Comparison of ENCODE assay signal across 22 cellular contexts in genomic region chr5:142860291-142860690, GRCh38.
DNase-seq lines count a peak whose midpoint lies in the region; FAIRE-seq and TF ChIP-seq lines count a peak whose summit lies in the region.
"Had no signal": no experiment of that assay in that cellular context is flagged by ENCODE, and none has a peak within 500 bp of the region (broad histone marks: within the 10 kb centered on the region; RNA-seq: fewer than 3 reads in every experiment).

No MANE protein-coding gene starts in this region.

- H3K4me2 ChIP-seq in BLaER1 treated with 17β-estradiol and CSF1 and Interleukin-3, amounts not matched to agents 10 nM and 100 nM, result peak overlapping the region in 9 of 11 experiments; percentile 64 to 86 (median 75); a peak in 15 of 22 replicates
- peak overlapping the region; percentile 13 for H3K4me2 ChIP-seq in Loucy (ENCODE audit: low read depth, low read length, poor library complexity, severe bottlenecking)

- H3K4me3 ChIP-seq in BLaER1 treated with 17β-estradiol and CSF1 and Interleukin-3, amounts not matched to agents 10 nM and 100 nM, result no peak overlapping the region
- H3K4me3 ChIP-seq in Loucy (ENCODE audit: low read length, poor library complexity, severe bottlenecking), result no peak overlapping the region
- no peak overlapping the region for H3K4me3 ChIP-seq in esophagus muscularis mucosa
- H3K4me3 ChIP-seq in kidney (ENCODE audit: low read length in 2 of 2), result no peak overlapping the region
- no peak overlapping the region for H3K4me3 ChIP-seq in A673 (ENCODE audit: low read depth, low read length, poor library complexity, severe bottlenecking)
- no peak overlapping the region for H3K4me3 ChIP-seq in tibial nerve
- H3K4me3 ChIP-seq: GM12878 had no signal

- POLR2A ChIA-PET in A673 (lab: Charles Lee; ENCODE audit: low non-redundant PET), result no interaction called here

- no peak for DNase-seq in esophagus muscularis mucosa (ENCODE audit: extremely low spot score)
- peak; percentile 70 for DNase-seq in myocyte (ENCODE audit: low read depth)
- DNase-seq in kidney, result no peak
- no peak for DNase-seq in A673 (ENCODE audit: low spot score)
- DNase-seq in tibial nerve (ENCODE audit: low spot score in 2 of 2), result no peak
- DNase-seq in DMS79 (lab: John Stamatoyannopoulos, UW), result no peak
- DNase-seq: activated B cell treated with CpG ODN at 0.5 μM for 24 hours; activated CD4-positive, alpha-beta T cell treated with anti-CD3 and anti-CD28 coated beads, Interleukin-2, amount 50 U/mL, for 4 hours; activated CD8-positive, alpha-beta memory T cell treated with anti-CD3 and anti-CD28 coated beads, Interleukin-2, amount 50 U/mL, for 48 hours; CD4-positive, alpha-beta memory T cell; glutamatergic neuron; Kasumi-1; left cardiac atrium; natural killer cell; NCI-H2107; NCI-H446 treated with DMSO at 0.1 percent for 48 hours; stimulated activated CD4-positive, alpha-beta T cell treated with anti-CD3 and anti-CD28 coated beads, Interleukin-1b, Interleukin-23, amount 100 ng/mL, for 48 hours; T1000 had no signal

- H3K27ac ChIP-seq in BLaER1 treated with 17β-estradiol and CSF1 and Interleukin-3, amounts not matched to agents 10 nM and 100 nM, result no peak overlapping the region
- H3K27ac ChIP-seq in esophagus muscularis mucosa (replicated peaks in 1 of 4), result peak overlapping the region in 3 of 4 donors; percentile 59 to 76 (median 70)
- no peak overlapping the region for H3K27ac ChIP-seq in kidney (ENCODE audit: low read depth in 2 of 2, low read length in 2 of 2)
- H3K27ac ChIP-seq in A673 (ENCODE audit: low read depth, low read length, poor library complexity, severe bottlenecking), result no peak overlapping the region
- H3K27ac ChIP-seq in tibial nerve, result no peak overlapping the region
- H3K27ac ChIP-seq: parathyroid adenoma had no signal

- H3F3A ChIP-seq in Loucy (ENCODE audit: low read depth), result no peaks in the 10 kb centered on the region; the same call in 1 of the 2 replicates

- no peak for FAIRE-seq in kidney (lab: Jason Lieb, UNC)
- FAIRE-seq: GM12878 had no signal

- WGBS in esophagus muscularis mucosa, result 100% methylated on average over 1 of the region's 2 CpGs
- WGBS in tibial nerve, 2 donors, result 67 to 78% methylated on average over 2 of the region's 2 CpGs

- BruUV-seq in A673 (replicated peaks; lab: Mats Ljungman, UMichigan), result no TSS peak

- CTCF ChIA-PET in A673 (lab: Charles Lee), result no interaction called here

- TF ChIP-seq CTCF in Loucy (conservative IDR thresholded peaks at IDR 0.05; ENCODE audit: low read length), result no peak
- TF ChIP-seq CTCF in esophagus muscularis mucosa (IDR thresholded peaks at IDR 0.05), result no peak
- no peak for TF ChIP-seq CTCF in kidney (IDR thresholded peaks at IDR 0.05; ENCODE audit: borderline replicate concordance, extremely low read depth, insufficient read depth)
- no peak for TF ChIP-seq CTCF in A673 (conservative IDR thresholded peaks at IDR 0.05; ENCODE audit: low read depth, low read length)
- TF ChIP-seq CTCF in tibial nerve (IDR thresholded peaks at IDR 0.05), result no peak

- H3K27me3 ChIP-seq in BLaER1 treated with 17β-estradiol and CSF1 and Interleukin-3, amounts not matched to agents 10 nM and 100 nM, result no peaks in the 10 kb centered on the region
- H3K27me3 ChIP-seq in Loucy (ENCODE audit: insufficient read depth, low read length, poor library complexity, severe bottlenecking) (no peaks in the 10 kb centered on the region), esophagus muscularis mucosa (no peaks in the 10 kb centered on the region), A673 (replicated peaks; ENCODE audit: insufficient read depth, low read depth, low read length, poor library complexity) (no peaks in the 10 kb centered on the region), tibial nerve (no peaks in the 10 kb centered on the region)

- TF ChIP-seq POLR2A in esophagus muscularis mucosa (IDR thresholded peaks at IDR 0.05; ENCODE audit: low read depth), result no peak
- TF ChIP-seq POLR2A in tibial nerve (IDR thresholded peaks at IDR 0.05), result no peak

- no peaks in the 10 kb centered on the region for H3K9me2 ChIP-seq in Loucy (replicated peaks; ENCODE audit: low read depth, low read length)

- TF ChIP-seq EP300 in esophagus muscularis mucosa (IDR thresholded peaks at IDR 0.05) (no peak), tibial nerve (IDR thresholded peaks at IDR 0.05) (no peak)

- peaks cover 3 to 100% (median 94%) of the 10 kb centered on the region in 11 experiments; a peak in 20 of 22 replicates for H4K20me1 ChIP-seq in BLaER1 treated with 17β-estradiol and CSF1 and Interleukin-3, amounts not matched to agents 10 nM and 100 nM
- H4K20me1 ChIP-seq in Loucy (ENCODE audit: insufficient read depth, low read length, poor library complexity, severe bottlenecking), result no peaks in the 10 kb centered on the region

- H3K4me1 ChIP-seq in BLaER1 treated with 17β-estradiol and CSF1 and Interleukin-3, amounts not matched to agents 10 nM and 100 nM, result peaks cover 15 to 91% (median 27%) of the 10 kb centered on the region in 10 experiments
- H3K4me1 ChIP-seq in Loucy (ENCODE audit: insufficient read depth, low read length, poor library complexity, severe bottlenecking), result peaks cover 23% of the 10 kb centered on the region
- peaks cover 69 to 85% (median 73%) of the 10 kb centered on the region in 4 donors for H3K4me1 ChIP-seq in esophagus muscularis mucosa
- H3K4me1 ChIP-seq in kidney (ENCODE audit: control insufficient read depth in 1 of 2, insufficient read depth in 1 of 2, low read depth in 1 of 2, low read length in 2 of 2), result no peaks in the 10 kb centered on the region
- peaks cover 8% of the 10 kb centered on the region for H3K4me1 ChIP-seq in A673 (ENCODE audit: insufficient read depth, low read length, poor library complexity, severe bottlenecking)
- H3K4me1 ChIP-seq in tibial nerve, result peaks cover 0 to 38% (median 13%) of the 10 kb centered on the region in 4 donors

- no peak overlapping the region for H2AFZ ChIP-seq in Loucy (ENCODE audit: low read length)
- H2AFZ ChIP-seq: parathyroid adenoma had no signal

- H3K9me3 ChIP-seq in BLaER1 treated with 17β-estradiol and CSF1 and Interleukin-3, amounts not matched to agents 10 nM and 100 nM (replicated peaks in 1 of 11), result peaks cover 0 to 14% (median 0%) of the 10 kb centered on the region in 11 experiments; a peak in 2 of 22 replicates
- H3K9me3 ChIP-seq in Loucy (ENCODE audit: insufficient read depth, low read depth, low read length) (no peaks in the 10 kb centered on the region), esophagus muscularis mucosa (no peaks in the 10 kb centered on the region), kidney (ENCODE audit: control insufficient read depth in 1 of 2, low read length in 2 of 2) (no peaks in the 10 kb centered on the region), A673 (ENCODE audit: low read depth, low read length, poor library complexity, severe bottlenecking) (no peaks in the 10 kb centered on the region), tibial nerve (no peaks in the 10 kb centered on the region)

- intact Hi-C loops in esophagus muscularis mucosa (cut with DNase I), result no loop called here
- intact Hi-C loops in kidney (cut with DNase I), result loop anchor here (10.0 kb wide), 1 partner anchor 85 kb away; the partner anchor contains the start of gene ARHGAP26
- intact Hi-C loops in A673 (cut with micrococcal nuclease; ENCODE audit: unreplicated experiment), result no loop called here

- no peak overlapping the region for H3K9ac ChIP-seq in BLaER1 treated with 17β-estradiol and CSF1 and Interleukin-3, amounts not matched to agents 10 nM and 100 nM
- H3K9ac ChIP-seq in Loucy (ENCODE audit: low read depth, low read length, poor library complexity, severe bottlenecking) (no peak overlapping the region), kidney (ENCODE audit: low read length in 2 of 2) (no peak overlapping the region)
- H3K9ac ChIP-seq: parathyroid adenoma had no signal

- peaks cover 0 to 20% (median 0%) of the 10 kb centered on the region in 11 experiments; a peak in 3 of 22 replicates for H3K36me3 ChIP-seq in BLaER1 treated with 17β-estradiol and CSF1 and Interleukin-3, amounts not matched to agents 10 nM and 100 nM
- H3K36me3 ChIP-seq in Loucy (ENCODE audit: insufficient read depth, low read length), result no peaks in the 10 kb centered on the region
- H3K36me3 ChIP-seq in esophagus muscularis mucosa, result no peaks in the 10 kb centered on the region
- no peaks in the 10 kb centered on the region for H3K36me3 ChIP-seq in kidney (ENCODE audit: control insufficient read depth in 1 of 2, insufficient read depth in 2 of 2, low read length in 2 of 2)
- H3K36me3 ChIP-seq in A673 (ENCODE audit: insufficient read depth, low read length, poor library complexity, severe bottlenecking), result no peaks in the 10 kb centered on the region
- H3K36me3 ChIP-seq in tibial nerve, result no peaks in the 10 kb centered on the region

- no peaks in the 10 kb centered on the region; the same call in 1 of the 2 replicates for H3K79me2 ChIP-seq in Loucy (ENCODE audit: insufficient read depth, low read length)
- H3K79me2 ChIP-seq: parathyroid adenoma had no signal

Comparison
In these comparisons a context has a peak if more than half of its experiments do, and no peak if none do; other contexts are left out.
1. H3K27ac ChIP-seq: peak in esophagus muscularis mucosa (3 of 4); none in BLaER1 treated with 17β-estradiol and CSF1 and Interleukin-3, amounts not matched to agents 10 nM and 100 nM (0 of 11), kidney (0 of 2), A673 (single experiment) and tibial nerve (0 of 4).